In the genomic region with DNA sequence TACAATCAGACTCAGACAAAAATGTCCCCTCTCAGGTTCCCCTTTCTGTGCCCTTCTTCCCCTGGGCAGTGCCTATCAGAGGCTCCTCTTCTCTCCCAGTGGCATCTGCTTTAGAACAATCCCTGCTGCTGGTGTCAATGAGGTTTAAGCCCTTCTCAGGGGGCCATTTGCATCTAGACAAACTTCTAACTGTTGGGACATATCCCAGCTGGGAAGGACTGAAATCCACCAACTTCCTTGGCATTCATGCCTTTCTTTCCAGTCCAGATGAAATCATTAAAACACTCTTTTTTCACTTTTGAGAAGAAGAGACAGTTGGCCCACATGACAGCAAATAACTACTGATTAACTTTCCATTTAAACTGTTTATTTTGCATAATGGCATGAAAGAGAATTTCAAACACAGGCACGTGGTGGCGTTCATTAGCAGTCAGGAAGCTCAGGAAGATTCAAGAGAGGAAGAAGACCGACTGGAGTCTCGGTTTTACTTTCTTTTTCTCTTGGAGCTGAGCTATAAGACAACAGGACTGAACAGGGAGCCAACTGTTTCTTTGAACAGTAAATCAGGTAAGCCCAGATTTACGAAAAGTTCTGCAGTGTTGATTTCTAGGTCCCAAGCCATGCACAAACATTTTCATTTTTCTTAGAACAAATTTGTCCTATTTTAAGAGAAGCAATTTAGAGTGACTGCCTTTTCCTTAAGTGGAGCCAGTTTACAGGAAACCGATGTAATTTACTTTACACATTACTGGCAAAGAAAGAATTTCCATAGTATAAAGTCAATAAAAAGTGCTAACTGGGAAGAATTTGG, we compare ENCODE assay signal across 8 cellular contexts. TPM values are rescaled to one million over a fixed set of nuclear protein-coding genes. Genes with fewer than 3 reads are reported as not detected.
DNase-seq lines count a peak whose midpoint lies in the region; ATAC-seq and FAIRE-seq lines count a peak whose summit lies in the region.

A gene (plus strand): TSS at position 488 of the 811 bp plus-strand sequence. CDS start 1,354 bp downstream, outside the sequence.

- H3K79me2 ChIP-seq in mesendoderm (ENCODE audit: control insufficient read depth, insufficient read depth, low read length), result no peaks in the 10 kb centered on the region

- H3K9ac ChIP-seq in muscle layer of colon (ENCODE audit: low read length) (peak within 1 kb of the TSS; percentile 55), mesendoderm (ENCODE audit: low read length) (no peak within 1 kb of the TSS)

- H3K4me1 Mint-ChIP-seq in dendritic cell treated with granulocyte-macrophage colony-stimulating factor and Interleukin-4, amounts not matched to agents 40 ng/mL and 50 ng/mL, for 4 days (ENCODE audit: low read depth), result peaks cover 60% of the 10 kb centered on the region

- no peak within 1 kb of the TSS for H2BK5ac ChIP-seq in mesendoderm (ENCODE audit: low read length)

- H3K36me3 Mint-ChIP-seq in dendritic cell treated with granulocyte-macrophage colony-stimulating factor and Interleukin-4, amounts not matched to agents 40 ng/mL and 50 ng/mL, for 4 days (ENCODE audit: low read depth), result peaks cover 38% of the 10 kb centered on the region

- no peak within 1 kb of the TSS for H4K8ac ChIP-seq in mesendoderm (ENCODE audit: low read depth, low read length)

- FAIRE-seq in RCC 7860 (lab: Jason Lieb, UNC), result no peak

- H3K79me1 ChIP-seq in mesendoderm (ENCODE audit: low read length), result no peaks in the 10 kb centered on the region

- H3K36me3 ChIP-seq in muscle layer of colon (ENCODE audit: insufficient read depth, low read length) (no peaks in the 10 kb centered on the region), mesendoderm (ENCODE audit: control insufficient read depth, insufficient read depth, low read length) (no peaks in the 10 kb centered on the region)

- WGBS in mesendoderm (ENCODE audit: extremely low coverage, insufficient coverage, low lambda C conversion rate), result no CpG with 5 or more reads among the region's 6 CpGs

- no peak within 1 kb of the TSS for H3K4me2 ChIP-seq in mesendoderm (ENCODE audit: low read length)

- H3K27ac Mint-ChIP-seq in dendritic cell treated with granulocyte-macrophage colony-stimulating factor and Interleukin-4, amounts not matched to agents 40 ng/mL and 50 ng/mL, for 4 days, result peak within 1 kb of the TSS; percentile 93

- no peak within 1 kb of the TSS for H2AK5ac ChIP-seq in mesendoderm (ENCODE audit: low read length)

- H3K27me3 Mint-ChIP-seq in dendritic cell treated with granulocyte-macrophage colony-stimulating factor and Interleukin-4, amounts not matched to agents 40 ng/mL and 50 ng/mL, for 4 days, result no peaks in the 10 kb centered on the region

- no peaks in the 10 kb centered on the region for H3K9me3 Mint-ChIP-seq in dendritic cell treated with granulocyte-macrophage colony-stimulating factor and Interleukin-4, amounts not matched to agents 40 ng/mL and 50 ng/mL, for 4 days

- H3K18ac ChIP-seq in mesendoderm (ENCODE audit: low read length), result no peak within 1 kb of the TSS

- H3K23ac ChIP-seq in mesendoderm (ENCODE audit: low read length), result no peak within 1 kb of the TSS

- H3K27me3 ChIP-seq in muscle layer of colon (ENCODE audit: control insufficient read depth in 1 of 2, insufficient read depth in 2 of 2, low read length in 2 of 2) (no peaks in the 10 kb centered on the region), mesendoderm (ENCODE audit: insufficient read depth, low read length, poor library complexity) (no peaks in the 10 kb centered on the region)

- no peaks in the 10 kb centered on the region for H3K9me3 ChIP-seq in muscle layer of colon (ENCODE audit: low read length)

- H3K4me3 ChIP-seq in muscle layer of colon (ENCODE audit: low read depth in 1 of 2, low read length in 2 of 2), result peak within 1 kb of the TSS; percentile 25 to 70
- H3K4me3 ChIP-seq in mesendoderm (ENCODE audit: low read length), result no peak within 1 kb of the TSS

- ATAC-seq in GM18517 (IDR thresholded peaks at IDR 0.05; ENCODE audit: unreplicated experiment), result peak; percentile 92
- ATAC-seq in HG02973 (IDR thresholded peaks at IDR 0.05; ENCODE audit: unreplicated experiment), result peak; percentile 96

- H3K4me1 ChIP-seq in muscle layer of colon (ENCODE audit: insufficient read depth, low read length), result peaks cover 9% of the 10 kb centered on the region
- H3K4me1 ChIP-seq in mesendoderm (ENCODE audit: control insufficient read depth, low read depth, low read length), result no peaks in the 10 kb centered on the region

- H4K5ac ChIP-seq in mesendoderm (ENCODE audit: low read length), result no peak within 1 kb of the TSS

- H2BK15ac ChIP-seq in mesendoderm (replicated peaks; ENCODE audit: low read depth), result no peak within 1 kb of the TSS

- no peak within 1 kb of the TSS for H3K4ac ChIP-seq in mesendoderm (ENCODE audit: low read depth, low read length)

- DNase-seq in AML-193 (lab: John Stamatoyannopoulos, UW), result peak; percentile 52 to 65
- DNase-seq in RCC 7860 (ENCODE audit: low spot score), result peak; percentile 22
- DNase-seq in NK-92 treated with Interleukin-12 subunit alpha and Interleukin-12 subunit beta, amount 100 ng/mL, for 24 hours (lab: John Stamatoyannopoulos, UW), result no peak
- no peak for DNase-seq in mesendoderm

- peak within 1 kb of the TSS; percentile 92 for H3K4me3 Mint-ChIP-seq in dendritic cell treated with granulocyte-macrophage colony-stimulating factor and Interleukin-4, amounts not matched to agents 40 ng/mL and 50 ng/mL, for 4 days

- intact Hi-C loops in dendritic cell treated with granulocyte-macrophage colony-stimulating factor and Interleukin-4, amounts not matched to agents 40 ng/mL and 50 ng/mL, for 4 days (cut with micrococcal nuclease), result loop anchor here (2.0 to 5.0 kb wide), 2 partner anchors 99 to 233 kb away; a partner anchor contains a TSS

- H3K27ac ChIP-seq in muscle layer of colon (ENCODE audit: low read depth, low read length) (peak within 1 kb of the TSS; percentile 64), mesendoderm (ENCODE audit: low read depth, low read length) (no peak within 1 kb of the TSS)

- no peak within 1 kb of the TSS for H2BK120ac ChIP-seq in mesendoderm (ENCODE audit: low read depth, low read length)

- H3K56ac ChIP-seq in mesendoderm (ENCODE audit: low read length), result no peak within 1 kb of the TSS

RNA-seq across cellular contexts. Expression of the gene that starts here (rescaled TPM):
- not detected for polyA plus RNA-seq in mesendoderm (2013, experiment 1 of 2)
- not detected for polyA plus RNA-seq in mesendoderm (2013, experiment 2 of 2)

Comparison
In these comparisons a context has a peak if more than half of its experiments do, and no peak if none do; other contexts are left out.
1. DNase-seq: peak in AML-193 (2 of 2) and RCC 7860 (single experiment); none in NK-92 treated with Interleukin-12 subunit alpha and Interleukin-12 subunit beta, amount 100 ng/mL, for 24 hours (single experiment) and mesendoderm (single experiment).